ENCODE assay signal across 18 cellular contexts in genomic region chr4:86718152-86718551, GRCh38.
A peak's percentile ranks its signal among the peaks of the same experiment; 100 is the strongest.
DNase-seq lines count a peak whose midpoint lies in the region; FAIRE-seq and TF ChIP-seq lines count a peak whose summit lies in the region.
"Had no signal": no experiment of that assay in that cellular context is flagged by ENCODE, and none has a peak within 500 bp of the region (broad histone marks: within the 10 kb centered on the region; RNA-seq: fewer than 3 reads in every experiment).

No MANE protein-coding gene starts in this region.

- TF ChIP-seq CTCF in hepatocyte (IDR thresholded peaks at IDR 0.05; ENCODE audit: poor library complexity): no peak
- no peak for TF ChIP-seq CTCF in lower leg skin (IDR thresholded peaks at IDR 0.05)

- H4K8ac ChIP-seq in mesenchymal stem cell (ENCODE audit: low read length): no peak overlapping the region

- H3K27me3 ChIP-seq in hepatocyte: no peaks in the 10 kb centered on the region
- H3K27me3 ChIP-seq in mesenchymal stem cell (ENCODE audit: control insufficient read depth in 1 of 2, insufficient read depth in 1 of 2, low read length in 2 of 2): no peaks in the 10 kb centered on the region
- H3K27me3 ChIP-seq: BLaER1 had no signal

- 100% methylated on average over 3 of the region's 3 CpGs for WGBS in hepatocyte (ENCODE audit: low lambda C conversion rate, missing lambda C conversion rate)
- 96% methylated on average over 2 of the region's 3 CpGs for WGBS in mesenchymal stem cell
- WGBS in lower leg skin, 2 donors: 93 to 94% methylated on average over 3 of the region's 3 CpGs

- H2BK15ac ChIP-seq in mesenchymal stem cell (ENCODE audit: low read depth, poor library complexity, severe bottlenecking): no peak overlapping the region

- H3K4me2 ChIP-seq in hepatocyte: peak overlapping the region; percentile 27
- peak overlapping the region; percentile 27 for H3K4me2 ChIP-seq in mesenchymal stem cell (ENCODE audit: low read length, poor library complexity, severe bottlenecking)
- H3K4me2 ChIP-seq: BLaER1 had no signal

- H3K9me3 ChIP-seq in hepatocyte (ENCODE audit: low read depth) (peaks cover 6% of the 10 kb centered on the region), mesenchymal stem cell (ENCODE audit: control insufficient read depth, low read length) (peaks cover 5% of the 10 kb centered on the region)
- H3K9me3 ChIP-seq: BLaER1 had no signal

- no peak overlapping the region for H4K91ac ChIP-seq in mesenchymal stem cell (ENCODE audit: low read length)

- H3K36me3 ChIP-seq in hepatocyte (replicated peaks; ENCODE audit: insufficient read depth, low read depth): no peaks in the 10 kb centered on the region
- peaks cover 8 to 38% of the 10 kb centered on the region in 2 experiments for H3K36me3 ChIP-seq in mesenchymal stem cell (ENCODE audit: control insufficient read depth in 1 of 2, insufficient read depth in 2 of 2, low read depth in 1 of 2, low read length in 2 of 2)
- H3K36me3 ChIP-seq: BLaER1 had no signal

- no peaks in the 10 kb centered on the region for H3K9me2 ChIP-seq in hepatocyte (replicated peaks; ENCODE audit: insufficient read depth)

- H3K27ac ChIP-seq in hepatocyte: no peak overlapping the region
- H3K27ac ChIP-seq in mesenchymal stem cell (ENCODE audit: low read length, poor library complexity, severe bottlenecking): peak overlapping the region; percentile 52
- H3K27ac ChIP-seq: 22Rv1, BLaER1, GM23248 had no signal

- no peak overlapping the region for H3K4ac ChIP-seq in mesenchymal stem cell (ENCODE audit: low read depth in 1 of 2, low read length in 2 of 2)

- H3K18ac ChIP-seq in mesenchymal stem cell (ENCODE audit: low read depth in 1 of 2, low read length in 2 of 2): no peak overlapping the region

- H3K14ac ChIP-seq in mesenchymal stem cell (ENCODE audit: low read length in 2 of 2): no peak overlapping the region

- no peak overlapping the region for H2BK12ac ChIP-seq in mesenchymal stem cell (ENCODE audit: low read length in 2 of 2)

- DNase-seq in NCI-H146 (lab: John Stamatoyannopoulos, UW) (peak; percentile 2), NCI-H146 treated with DMSO at 0.1 percent for 48 hours (lab: John Stamatoyannopoulos, UW; ENCODE audit: unreplicated experiment) (no peak), hepatocyte (ENCODE audit: low spot score) (no peak), mesenchymal stem cell (no peak), frontal cortex (ENCODE audit: low spot score in 2 of 2) (no peak), lower leg skin (ENCODE audit: low spot score in 2 of 2) (no peak), Kasumi-1 (lab: John Stamatoyannopoulos, UW) (no peak), NCI-H526 (lab: John Stamatoyannopoulos, UW) (no peak)
- DNase-seq: AML-193; CD4-positive, CD25-positive, alpha-beta regulatory T cell; DMS79; GM23248 had no signal

- H3K4me1 ChIP-seq in hepatocyte (ENCODE audit: insufficient read depth): no peaks in the 10 kb centered on the region
- H3K4me1 ChIP-seq in mesenchymal stem cell (ENCODE audit: control insufficient read depth, insufficient read depth, low read depth, low read length): peaks cover 3% of the 10 kb centered on the region
- H3K4me1 ChIP-seq: BLaER1 had no signal

- TF ChIP-seq POLR2A in lower leg skin (IDR thresholded peaks at IDR 0.05): no peak

- no peak for FAIRE-seq in frontal cortex (lab: Jason Lieb, UNC)
- FAIRE-seq: GM12891, H54, HepG2, HTR-8/SVneo had no signal

- H2AK5ac ChIP-seq in mesenchymal stem cell (ENCODE audit: low read length, severe bottlenecking): no peak overlapping the region

- peaks cover 10% of the 10 kb centered on the region for H3K79me1 ChIP-seq in mesenchymal stem cell (replicated peaks; ENCODE audit: low read length, poor library complexity, severe bottlenecking)

- H2AFZ ChIP-seq in hepatocyte (no peak overlapping the region), mesenchymal stem cell (ENCODE audit: low read depth, low read length) (no peak overlapping the region)
- H2AFZ ChIP-seq: GM23248 had no signal

- no peak overlapping the region for H2BK120ac ChIP-seq in mesenchymal stem cell (ENCODE audit: low read depth, low read length)

- no peak overlapping the region for H3K23ac ChIP-seq in mesenchymal stem cell (ENCODE audit: low read length in 2 of 2)

- H3K4me3 ChIP-seq in hepatocyte: no peak overlapping the region
- no peak overlapping the region for H3K4me3 ChIP-seq in mesenchymal stem cell (ENCODE audit: insufficient read depth in 1 of 2, low read depth in 1 of 2, low read length in 2 of 2)
- no peak overlapping the region for H3K4me3 ChIP-seq in lower leg skin (ENCODE audit: low read depth, poor library complexity, severe bottlenecking)
- H3K4me3 ChIP-seq: BLaER1, GM23248 had no signal

- H4K20me1 ChIP-seq in hepatocyte (ENCODE audit: insufficient read depth, poor library complexity, severe bottlenecking): peaks cover 3% of the 10 kb centered on the region
- H4K20me1 ChIP-seq: BLaER1 had no signal

- intact Hi-C loops in lower leg skin (cut with DNase I; ENCODE audit: low total_unique reads): no loop called here

- H2BK5ac ChIP-seq in mesenchymal stem cell (ENCODE audit: low read depth, low read length, poor library complexity, severe bottlenecking): no peak overlapping the region

- H3K79me2 ChIP-seq in hepatocyte: peaks cover 2% of the 10 kb centered on the region

- no peak overlapping the region for H3K9ac ChIP-seq in mesenchymal stem cell (ENCODE audit: low read length)
- H3K9ac ChIP-seq: BLaER1, GM23248 had no signal
